1 cellular context compared by ENCODE assay signal in the genomic region with DNA sequence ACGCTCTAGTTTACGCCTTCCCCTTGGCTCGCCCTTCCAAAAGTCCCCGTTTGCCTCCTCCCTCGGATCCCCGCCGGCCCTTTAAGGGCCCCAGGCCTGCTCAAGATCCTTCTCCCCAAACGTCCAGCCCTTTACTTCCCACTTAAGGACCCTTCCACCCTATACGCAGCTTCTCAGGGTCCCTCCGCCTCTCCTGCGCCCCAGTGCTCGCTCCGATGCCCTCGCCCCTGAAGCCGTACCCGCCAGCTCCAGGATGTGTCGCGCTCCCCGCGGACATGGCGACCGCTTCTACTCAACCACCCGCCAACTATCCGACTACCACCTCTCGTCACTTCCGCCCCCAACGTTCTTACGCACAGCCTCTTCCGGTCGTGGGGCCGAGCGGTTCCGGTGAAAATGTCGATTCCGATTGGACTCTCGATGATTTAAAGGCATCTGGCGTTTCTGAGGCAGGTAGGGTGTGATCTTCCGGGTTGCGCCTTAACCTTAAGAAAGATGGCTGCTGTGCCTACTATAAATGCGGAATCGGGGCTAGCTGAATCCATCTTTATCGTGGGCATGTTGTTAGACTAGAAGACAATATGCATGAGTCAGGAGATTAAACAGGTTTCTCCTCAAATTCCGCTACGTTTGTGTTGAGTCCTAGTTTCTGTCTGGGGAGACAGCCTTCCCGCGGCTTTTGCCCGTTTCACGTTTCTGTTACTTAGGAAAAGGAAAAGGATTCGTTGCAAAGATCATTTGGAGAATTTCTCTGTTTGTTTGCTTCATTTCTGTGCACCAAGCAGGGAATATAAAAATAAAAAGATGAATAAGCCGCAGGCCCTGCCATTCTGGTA.
A peak's percentile ranks its signal among the peaks of the same experiment; 100 is the strongest.
TF ChIP-seq lines count a peak whose summit lies in the region.

A gene (minus strand): TSS at position 317 of the 836 bp plus-strand sequence. CDS start 40 bp downstream, at position 277.

TF ChIP-seq in K562, 482 proteins besides CTCF, POLR2A, EP300 and RAD21 (continued from another document and continues in another):
- TF ChIP-seq, protein P1, sequence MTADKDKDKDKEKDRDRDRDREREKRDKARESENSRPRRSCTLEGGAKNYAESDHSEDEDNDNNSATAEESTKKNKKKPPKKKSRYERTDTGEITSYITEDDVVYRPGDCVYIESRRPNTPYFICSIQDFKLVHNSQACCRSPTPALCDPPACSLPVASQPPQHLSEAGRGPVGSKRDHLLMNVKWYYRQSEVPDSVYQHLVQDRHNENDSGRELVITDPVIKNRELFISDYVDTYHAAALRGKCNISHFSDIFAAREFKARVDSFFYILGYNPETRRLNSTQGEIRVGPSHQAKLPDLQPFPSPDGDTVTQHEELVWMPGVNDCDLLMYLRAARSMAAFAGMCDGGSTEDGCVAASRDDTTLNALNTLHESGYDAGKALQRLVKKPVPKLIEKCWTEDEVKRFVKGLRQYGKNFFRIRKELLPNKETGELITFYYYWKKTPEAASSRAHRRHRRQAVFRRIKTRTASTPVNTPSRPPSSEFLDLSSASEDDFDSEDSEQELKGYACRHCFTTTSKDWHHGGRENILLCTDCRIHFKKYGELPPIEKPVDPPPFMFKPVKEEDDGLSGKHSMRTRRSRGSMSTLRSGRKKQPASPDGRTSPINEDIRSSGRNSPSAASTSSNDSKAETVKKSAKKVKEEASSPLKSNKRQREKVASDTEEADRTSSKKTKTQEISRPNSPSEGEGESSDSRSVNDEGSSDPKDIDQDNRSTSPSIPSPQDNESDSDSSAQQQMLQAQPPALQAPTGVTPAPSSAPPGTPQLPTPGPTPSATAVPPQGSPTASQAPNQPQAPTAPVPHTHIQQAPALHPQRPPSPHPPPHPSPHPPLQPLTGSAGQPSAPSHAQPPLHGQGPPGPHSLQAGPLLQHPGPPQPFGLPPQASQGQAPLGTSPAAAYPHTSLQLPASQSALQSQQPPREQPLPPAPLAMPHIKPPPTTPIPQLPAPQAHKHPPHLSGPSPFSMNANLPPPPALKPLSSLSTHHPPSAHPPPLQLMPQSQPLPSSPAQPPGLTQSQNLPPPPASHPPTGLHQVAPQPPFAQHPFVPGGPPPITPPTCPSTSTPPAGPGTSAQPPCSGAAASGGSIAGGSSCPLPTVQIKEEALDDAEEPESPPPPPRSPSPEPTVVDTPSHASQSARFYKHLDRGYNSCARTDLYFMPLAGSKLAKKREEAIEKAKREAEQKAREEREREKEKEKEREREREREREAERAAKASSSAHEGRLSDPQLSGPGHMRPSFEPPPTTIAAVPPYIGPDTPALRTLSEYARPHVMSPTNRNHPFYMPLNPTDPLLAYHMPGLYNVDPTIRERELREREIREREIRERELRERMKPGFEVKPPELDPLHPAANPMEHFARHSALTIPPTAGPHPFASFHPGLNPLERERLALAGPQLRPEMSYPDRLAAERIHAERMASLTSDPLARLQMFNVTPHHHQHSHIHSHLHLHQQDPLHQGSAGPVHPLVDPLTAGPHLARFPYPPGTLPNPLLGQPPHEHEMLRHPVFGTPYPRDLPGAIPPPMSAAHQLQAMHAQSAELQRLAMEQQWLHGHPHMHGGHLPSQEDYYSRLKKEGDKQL (CRISPR knock-in tag; IDR thresholded peaks at IDR 0.05; ENCODE audit: borderline replicate concordance), result no peak
- TF ChIP-seq MXI1 (IDR thresholded peaks at IDR 0.05; ENCODE audit: low read depth, low read length) (no peak), LEF1 (IDR thresholded peaks at IDR 0.05) (0 out of 2 replicates have a peak, but pooled peaks have one; percentile 34), ZBTB7A (IDR thresholded peaks at IDR 0.05; ENCODE audit: borderline replicate concordance, control insufficient read depth, low read depth, low read length) (no peak), SP1 (CRISPR knock-in tag; IDR thresholded peaks at IDR 0.05) (peak; percentile 68), THRAP3 (IDR thresholded peaks at IDR 0.05; ENCODE audit: borderline replicate concordance) (0 out of 2 replicates have a peak, but pooled peaks have one; percentile 24), FOXA3 (CRISPR knock-in tag; conservative IDR thresholded peaks at IDR 0.05 in 1 of 2, IDR thresholded peaks at IDR 0.05 in 1 of 2) (peak in 1 of 2 experiments; percentile 54; a peak in 1 of 4 replicates), FOXM1 (IDR thresholded peaks at IDR 0.05; ENCODE audit: low read depth) (no peak), FOXM1 (CRISPR knock-in tag; IDR thresholded peaks at IDR 0.05; ENCODE audit: low read depth) (0 out of 2 replicates have a peak, but pooled peaks have one; percentile 60), HDAC3 (IDR thresholded peaks at IDR 0.05; ENCODE audit: borderline replicate concordance, partially characterized antibody) (no peak), ZNF347 (CRISPR knock-in tag; IDR thresholded peaks at IDR 0.05; ENCODE audit: low read depth) (0 out of 2 replicates have a peak, but pooled peaks have one; percentile 13), PPARD (CRISPR knock-in tag; IDR thresholded peaks at IDR 0.05) (no peak), LCOR (CRISPR knock-in tag; IDR thresholded peaks at IDR 0.05) (peak; percentile 76), ZNF589 (CRISPR knock-in tag; IDR thresholded peaks at IDR 0.05; ENCODE audit: low read depth) (peak; percentile 67; the same call in 1 of the 2 replicates), TBP (optimal IDR thresholded peaks at IDR 0.05; ENCODE audit: low read depth, low read length) (peak; percentile 96), CEBPG (CRISPR knock-in tag; IDR thresholded peaks at IDR 0.05) (0 out of 2 replicates have a peak, but pooled peaks have one; percentile 33), CEBPG (tag; conservative IDR thresholded peaks at IDR 0.05 in 1 of 2, IDR thresholded peaks at IDR 0.05 in 1 of 2) (no peak), ZNF384 (IDR thresholded peaks at IDR 0.05; ENCODE audit: low read depth, low read length) (no peak), DMBX1 (CRISPR knock-in tag; IDR thresholded peaks at IDR 0.05; ENCODE audit: borderline replicate concordance) (no peak), FUS (optimal IDR thresholded peaks at IDR 0.05; ENCODE audit: low read depth, low read length) (no peak), ZNF175 (CRISPR knock-in tag; IDR thresholded peaks at IDR 0.05; ENCODE audit: low read depth) (peak; percentile 82; the same call in 1 of the 2 replicates), ELF2 (CRISPR knock-in tag; IDR thresholded peaks at IDR 0.05) (peak; percentile 87; the same call in 1 of the 2 replicates), ZNF766 (CRISPR knock-in tag; conservative IDR thresholded peaks at IDR 0.05) (peak; percentile 92), ZNF12 (CRISPR knock-in tag; IDR thresholded peaks at IDR 0.05) (peak; percentile 69; the same call in 1 of the 2 replicates), HNRNPUL1 (IDR thresholded peaks at IDR 0.05; ENCODE audit: low read length) (no peak), ZNF668 (CRISPR knock-in tag; IDR thresholded peaks at IDR 0.05) (no peak), TCF7 (IDR thresholded peaks at IDR 0.05; ENCODE audit: borderline replicate concordance) (no peak), MTA3 (IDR thresholded peaks at IDR 0.05; ENCODE audit: borderline replicate concordance) (peak; percentile 91), CBX2 (IDR thresholded peaks at IDR 0.05; ENCODE audit: insufficient read depth, low read length, poor library complexity, severe bottlenecking) (no peak), TCFL5 (CRISPR knock-in tag; conservative IDR thresholded peaks at IDR 0.05) (no peak), ZEB2 (IDR thresholded peaks at IDR 0.05) (peak; percentile 10; the same call in 1 of the 2 replicates), FOXK2 (conservative IDR thresholded peaks at IDR 0.05 in 1 of 2, IDR thresholded peaks at IDR 0.05 in 1 of 2; ENCODE audit: low read depth in 2 of 2) (peak; percentile 82 to 84), MYC (IDR thresholded peaks at IDR 0.05; ENCODE audit: low read depth, low read length) (peak; percentile 88), MYC (CRISPR knock-in tag; IDR thresholded peaks at IDR 0.05; ENCODE audit: borderline replicate concordance, low read depth) (peak; percentile 81; the same call in 1 of the 2 replicates), NFRKB (IDR thresholded peaks at IDR 0.05; ENCODE audit: low read depth) (peak; percentile 100), ZNF551 (CRISPR knock-in tag; IDR thresholded peaks at IDR 0.05) (no peak), NCOA4 (IDR thresholded peaks at IDR 0.05; ENCODE audit: partially characterized antibody) (peak; percentile 66)
- TF ChIP-seq, protein P2, sequence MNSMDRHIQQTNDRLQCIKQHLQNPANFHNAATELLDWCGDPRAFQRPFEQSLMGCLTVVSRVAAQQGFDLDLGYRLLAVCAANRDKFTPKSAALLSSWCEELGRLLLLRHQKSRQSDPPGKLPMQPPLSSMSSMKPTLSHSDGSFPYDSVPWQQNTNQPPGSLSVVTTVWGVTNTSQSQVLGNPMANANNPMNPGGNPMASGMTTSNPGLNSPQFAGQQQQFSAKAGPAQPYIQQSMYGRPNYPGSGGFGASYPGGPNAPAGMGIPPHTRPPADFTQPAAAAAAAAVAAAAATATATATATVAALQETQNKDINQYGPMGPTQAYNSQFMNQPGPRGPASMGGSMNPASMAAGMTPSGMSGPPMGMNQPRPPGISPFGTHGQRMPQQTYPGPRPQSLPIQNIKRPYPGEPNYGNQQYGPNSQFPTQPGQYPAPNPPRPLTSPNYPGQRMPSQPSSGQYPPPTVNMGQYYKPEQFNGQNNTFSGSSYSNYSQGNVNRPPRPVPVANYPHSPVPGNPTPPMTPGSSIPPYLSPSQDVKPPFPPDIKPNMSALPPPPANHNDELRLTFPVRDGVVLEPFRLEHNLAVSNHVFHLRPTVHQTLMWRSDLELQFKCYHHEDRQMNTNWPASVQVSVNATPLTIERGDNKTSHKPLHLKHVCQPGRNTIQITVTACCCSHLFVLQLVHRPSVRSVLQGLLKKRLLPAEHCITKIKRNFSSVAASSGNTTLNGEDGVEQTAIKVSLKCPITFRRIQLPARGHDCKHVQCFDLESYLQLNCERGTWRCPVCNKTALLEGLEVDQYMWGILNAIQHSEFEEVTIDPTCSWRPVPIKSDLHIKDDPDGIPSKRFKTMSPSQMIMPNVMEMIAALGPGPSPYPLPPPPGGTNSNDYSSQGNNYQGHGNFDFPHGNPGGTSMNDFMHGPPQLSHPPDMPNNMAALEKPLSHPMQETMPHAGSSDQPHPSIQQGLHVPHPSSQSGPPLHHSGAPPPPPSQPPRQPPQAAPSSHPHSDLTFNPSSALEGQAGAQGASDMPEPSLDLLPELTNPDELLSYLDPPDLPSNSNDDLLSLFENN (IDR thresholded peaks at IDR 0.05; ENCODE audit: low read depth in 2 of 2, low read length in 2 of 2), result 0 out of 4 replicates have a peak, but pooled peaks of 1 of the 2 experiments have one; percentile 39
- TF ChIP-seq, protein P3, sequence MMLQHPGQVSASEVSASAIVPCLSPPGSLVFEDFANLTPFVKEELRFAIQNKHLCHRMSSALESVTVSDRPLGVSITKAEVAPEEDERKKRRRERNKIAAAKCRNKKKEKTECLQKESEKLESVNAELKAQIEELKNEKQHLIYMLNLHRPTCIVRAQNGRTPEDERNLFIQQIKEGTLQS (IDR thresholded peaks at IDR 0.05), result no peak
- TF ChIP-seq, protein P3 (CRISPR knock-in tag; conservative IDR thresholded peaks at IDR 0.05), result 0 out of 2 replicates have a peak, but pooled peaks have one; percentile 39
- TF ChIP-seq, protein P4, sequence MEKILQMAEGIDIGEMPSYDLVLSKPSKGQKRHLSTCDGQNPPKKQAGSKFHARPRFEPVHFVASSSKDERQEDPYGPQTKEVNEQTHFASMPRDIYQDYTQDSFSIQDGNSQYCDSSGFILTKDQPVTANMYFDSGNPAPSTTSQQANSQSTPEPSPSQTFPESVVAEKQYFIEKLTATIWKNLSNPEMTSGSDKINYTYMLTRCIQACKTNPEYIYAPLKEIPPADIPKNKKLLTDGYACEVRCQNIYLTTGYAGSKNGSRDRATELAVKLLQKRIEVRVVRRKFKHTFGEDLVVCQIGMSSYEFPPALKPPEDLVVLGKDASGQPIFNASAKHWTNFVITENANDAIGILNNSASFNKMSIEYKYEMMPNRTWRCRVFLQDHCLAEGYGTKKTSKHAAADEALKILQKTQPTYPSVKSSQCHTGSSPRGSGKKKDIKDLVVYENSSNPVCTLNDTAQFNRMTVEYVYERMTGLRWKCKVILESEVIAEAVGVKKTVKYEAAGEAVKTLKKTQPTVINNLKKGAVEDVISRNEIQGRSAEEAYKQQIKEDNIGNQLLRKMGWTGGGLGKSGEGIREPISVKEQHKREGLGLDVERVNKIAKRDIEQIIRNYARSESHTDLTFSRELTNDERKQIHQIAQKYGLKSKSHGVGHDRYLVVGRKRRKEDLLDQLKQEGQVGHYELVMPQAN (IDR thresholded peaks at IDR 0.05; ENCODE audit: borderline replicate concordance), result peak; percentile 97
- TF ChIP-seq, protein P5, sequence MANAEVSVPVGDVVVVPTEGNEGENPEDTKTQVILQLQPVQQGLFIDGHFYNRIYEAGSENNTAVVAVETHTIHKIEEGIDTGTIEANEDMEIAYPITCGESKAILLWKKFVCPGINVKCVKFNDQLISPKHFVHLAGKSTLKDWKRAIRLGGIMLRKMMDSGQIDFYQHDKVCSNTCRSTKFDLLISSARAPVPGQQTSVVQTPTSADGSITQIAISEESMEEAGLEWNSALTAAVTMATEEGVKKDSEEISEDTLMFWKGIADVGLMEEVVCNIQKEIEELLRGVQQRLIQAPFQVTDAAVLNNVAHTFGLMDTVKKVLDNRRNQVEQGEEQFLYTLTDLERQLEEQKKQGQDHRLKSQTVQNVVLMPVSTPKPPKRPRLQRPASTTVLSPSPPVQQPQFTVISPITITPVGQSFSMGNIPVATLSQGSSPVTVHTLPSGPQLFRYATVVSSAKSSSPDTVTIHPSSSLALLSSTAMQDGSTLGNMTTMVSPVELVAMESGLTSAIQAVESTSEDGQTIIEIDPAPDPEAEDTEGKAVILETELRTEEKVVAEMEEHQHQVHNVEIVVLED (CRISPR knock-in tag; IDR thresholded peaks at IDR 0.05), result peak; percentile 91
- TF ChIP-seq, protein P6, sequence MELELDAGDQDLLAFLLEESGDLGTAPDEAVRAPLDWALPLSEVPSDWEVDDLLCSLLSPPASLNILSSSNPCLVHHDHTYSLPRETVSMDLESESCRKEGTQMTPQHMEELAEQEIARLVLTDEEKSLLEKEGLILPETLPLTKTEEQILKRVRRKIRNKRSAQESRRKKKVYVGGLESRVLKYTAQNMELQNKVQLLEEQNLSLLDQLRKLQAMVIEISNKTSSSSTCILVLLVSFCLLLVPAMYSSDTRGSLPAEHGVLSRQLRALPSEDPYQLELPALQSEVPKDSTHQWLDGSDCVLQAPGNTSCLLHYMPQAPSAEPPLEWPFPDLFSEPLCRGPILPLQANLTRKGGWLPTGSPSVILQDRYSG (tag; conservative IDR thresholded peaks at IDR 0.05; ENCODE audit: low read depth), result peak; percentile 86; the same call in 1 of the 2 replicates
- TF ChIP-seq, protein P7, sequence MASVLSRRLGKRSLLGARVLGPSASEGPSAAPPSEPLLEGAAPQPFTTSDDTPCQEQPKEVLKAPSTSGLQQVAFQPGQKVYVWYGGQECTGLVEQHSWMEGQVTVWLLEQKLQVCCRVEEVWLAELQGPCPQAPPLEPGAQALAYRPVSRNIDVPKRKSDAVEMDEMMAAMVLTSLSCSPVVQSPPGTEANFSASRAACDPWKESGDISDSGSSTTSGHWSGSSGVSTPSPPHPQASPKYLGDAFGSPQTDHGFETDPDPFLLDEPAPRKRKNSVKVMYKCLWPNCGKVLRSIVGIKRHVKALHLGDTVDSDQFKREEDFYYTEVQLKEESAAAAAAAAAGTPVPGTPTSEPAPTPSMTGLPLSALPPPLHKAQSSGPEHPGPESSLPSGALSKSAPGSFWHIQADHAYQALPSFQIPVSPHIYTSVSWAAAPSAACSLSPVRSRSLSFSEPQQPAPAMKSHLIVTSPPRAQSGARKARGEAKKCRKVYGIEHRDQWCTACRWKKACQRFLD (CRISPR knock-in tag; IDR thresholded peaks at IDR 0.05), result peak; percentile 89
